In genomic region chr3:167700926-167701325, GRCh38 we compare ENCODE assay signal across 30 cellular contexts. TPM values are rescaled to one million over a fixed set of nuclear protein-coding genes. Genes with fewer than 3 reads are reported as not detected.
"Had no signal": no experiment of that assay in that cellular context is flagged by ENCODE, and none has a peak within 500 bp of the region (broad histone marks: within the 10 kb centered on the region; RNA-seq: fewer than 3 reads in every experiment).

No MANE protein-coding gene starts in this region.

- DNase-seq: activated CD4-positive, alpha-beta memory T cell treated with anti-CD3 and anti-CD28 coated beads for 36 hours; activated CD4-positive, alpha-beta T cell treated with anti-CD3 and anti-CD28 coated beads for 36 hours; activated CD4-positive, alpha-beta T cell treated with anti-CD3 and anti-CD28 coated beads, Interleukin-2, amount 10 ng/mL, durations not matched to agents 24 days and 14 days; activated CD4-positive, CD25-positive, alpha-beta regulatory T cell; activated CD4-positive, CD25-positive, alpha-beta regulatory T cell treated with anti-CD3 and anti-CD28 coated beads, Interleukin-2, amount 50 U/mL, for 72 hours; activated CD8-positive, alpha-beta memory T cell treated with anti-CD3 and anti-CD28 coated beads, Interleukin-2, amount 10 ng/mL, durations not matched to agents 7 days and 5 days; activated CD8-positive, alpha-beta memory T cell treated with anti-CD3 and anti-CD28 coated beads, Interleukin-2, amount 50 U/mL, for 4 hours; activated CD8-positive, alpha-beta T cell treated with anti-CD3 and anti-CD28 coated beads, Interleukin-2, amount 10 ng/mL, durations not matched to agents 7 days and 5 days; activated gamma-delta T cell; activated naive CD4-positive, alpha-beta T cell; activated naive CD4-positive, alpha-beta T cell treated with anti-CD3 and anti-CD28 coated beads, Interleukin-2, amount 10 ng/mL, durations not matched to agents 7 days and 5 days; activated T-cell treated with anti-CD3 and anti-CD28 coated beads, Interleukin-2, amount 50 U/mL, for 1 hour; amniotic stem cell; anterior cingulate cortex; brain microvascular endothelial cell; dorsolateral prefrontal cortex; effector memory CD4-positive, alpha-beta T cell; esophagus squamous epithelium; gastrocnemius medialis; glutamatergic neuron; heart left ventricle; T-helper 1 cell; T-helper 2 cell had no signal

- H3K9me3 ChIP-seq: esophagus squamous epithelium, gastrocnemius medialis, heart left ventricle had no signal

- H3K27me3 ChIP-seq: brain microvascular endothelial cell, dorsolateral prefrontal cortex, esophagus squamous epithelium, gastrocnemius medialis, heart left ventricle had no signal

- H3K27me3 Mint-ChIP-seq: activated CD4-positive, alpha-beta memory T cell treated with anti-CD3 and anti-CD28 coated beads for 36 hours; activated CD4-positive, alpha-beta T cell treated with anti-CD3 and anti-CD28 coated beads for 36 hours; activated CD4-positive, alpha-beta T cell treated with anti-CD3 and anti-CD28 coated beads, Interleukin-2, amount 10 ng/mL, durations not matched to agents 24 days and 14 days; activated CD8-positive, alpha-beta memory T cell treated with anti-CD3 and anti-CD28 coated beads, Interleukin-2, amount 10 ng/mL, durations not matched to agents 7 days and 5 days; activated naive CD4-positive, alpha-beta T cell treated with anti-CD3 and anti-CD28 coated beads, Interleukin-2, amount 10 ng/mL, durations not matched to agents 7 days and 5 days; activated naive CD8-positive, alpha-beta T cell; central memory CD8-positive, alpha-beta T cell; dendritic cell treated with granulocyte-macrophage colony-stimulating factor and Interleukin-4, amounts not matched to agents 40 ng/mL and 50 ng/mL, for 4 days had no signal

- H3K4me3 ChIP-seq: coronary artery, dorsolateral prefrontal cortex, esophagus squamous epithelium, gastrocnemius medialis, heart left ventricle had no signal

- H3K9me3 Mint-ChIP-seq: activated CD4-positive, alpha-beta memory T cell treated with anti-CD3 and anti-CD28 coated beads for 36 hours; activated CD4-positive, alpha-beta T cell treated with anti-CD3 and anti-CD28 coated beads, Interleukin-2, amount 10 ng/mL, durations not matched to agents 24 days and 14 days; activated naive CD4-positive, alpha-beta T cell treated with anti-CD3 and anti-CD28 coated beads, Interleukin-2, amount 10 ng/mL, durations not matched to agents 7 days and 5 days; central memory CD8-positive, alpha-beta T cell; dendritic cell treated with granulocyte-macrophage colony-stimulating factor and Interleukin-4, amounts not matched to agents 40 ng/mL and 50 ng/mL, for 4 days had no signal

- H3K4me1 ChIP-seq: esophagus squamous epithelium, gastrocnemius medialis had no signal

- ATAC-seq: activated CD4-positive, alpha-beta T cell treated with anti-CD3 and anti-CD28 coated beads for 36 hours; activated CD8-positive, alpha-beta memory T cell treated with anti-CD3 and anti-CD28 coated beads, Interleukin-2, amount 10 ng/mL, durations not matched to agents 7 days and 5 days; activated CD8-positive, alpha-beta T cell treated with anti-CD3 and anti-CD28 coated beads, Interleukin-2, amount 10 ng/mL, durations not matched to agents 7 days and 5 days; gastrocnemius medialis; heart left ventricle had no signal

- H3K27ac Mint-ChIP-seq: activated CD4-positive, alpha-beta memory T cell treated with anti-CD3 and anti-CD28 coated beads for 36 hours; activated CD4-positive, alpha-beta T cell treated with anti-CD3 and anti-CD28 coated beads for 36 hours; activated CD4-positive, alpha-beta T cell treated with anti-CD3 and anti-CD28 coated beads, Interleukin-2, amount 10 ng/mL, durations not matched to agents 24 days and 14 days; activated CD8-positive, alpha-beta memory T cell treated with anti-CD3 and anti-CD28 coated beads, Interleukin-2, amount 10 ng/mL, durations not matched to agents 7 days and 5 days; activated CD8-positive, alpha-beta T cell treated with anti-CD3 and anti-CD28 coated beads, Interleukin-2, amount 10 ng/mL, durations not matched to agents 7 days and 5 days; activated naive CD4-positive, alpha-beta T cell treated with anti-CD3 and anti-CD28 coated beads, Interleukin-2, amount 10 ng/mL, durations not matched to agents 7 days and 5 days; dendritic cell treated with granulocyte-macrophage colony-stimulating factor and Interleukin-4, amounts not matched to agents 40 ng/mL and 50 ng/mL, for 4 days had no signal

- H3K36me3 ChIP-seq: brain microvascular endothelial cell had no signal

- H3K4me3 Mint-ChIP-seq: activated CD4-positive, alpha-beta memory T cell treated with anti-CD3 and anti-CD28 coated beads for 36 hours; activated CD4-positive, alpha-beta T cell treated with anti-CD3 and anti-CD28 coated beads for 36 hours; activated CD4-positive, alpha-beta T cell treated with anti-CD3 and anti-CD28 coated beads, Interleukin-2, amount 10 ng/mL, durations not matched to agents 24 days and 14 days; activated CD8-positive, alpha-beta memory T cell treated with anti-CD3 and anti-CD28 coated beads, Interleukin-2, amount 10 ng/mL, durations not matched to agents 7 days and 5 days; activated CD8-positive, alpha-beta T cell treated with anti-CD3 and anti-CD28 coated beads, Interleukin-2, amount 10 ng/mL, durations not matched to agents 7 days and 5 days; activated naive CD4-positive, alpha-beta T cell treated with anti-CD3 and anti-CD28 coated beads, Interleukin-2, amount 10 ng/mL, durations not matched to agents 7 days and 5 days; activated naive CD8-positive, alpha-beta T cell; central memory CD8-positive, alpha-beta T cell; dendritic cell treated with granulocyte-macrophage colony-stimulating factor and Interleukin-4, amounts not matched to agents 40 ng/mL and 50 ng/mL, for 4 days had no signal

- H3K27ac ChIP-seq: brain microvascular endothelial cell, coronary artery, dorsolateral prefrontal cortex, epithelial cell of prostate, esophagus squamous epithelium, gastrocnemius medialis, heart left ventricle had no signal

- H3K4me1 Mint-ChIP-seq: activated naive CD4-positive, alpha-beta T cell treated with anti-CD3 and anti-CD28 coated beads, Interleukin-2, amount 10 ng/mL, durations not matched to agents 7 days and 5 days had no signal

RNA-seq across cellular contexts. Expression of gene WDR49, which starts 47.2 kb away (rescaled TPM):
- total RNA-seq: activated CD4-positive, alpha-beta memory T cell treated with anti-CD3 and anti-CD28 coated beads for 36 hours; activated CD4-positive, alpha-beta T cell treated with anti-CD3 and anti-CD28 coated beads for 36 hours; activated CD8-positive, alpha-beta memory T cell treated with anti-CD3 and anti-CD28 coated beads for 36 hours; activated CD8-positive, alpha-beta memory T cell treated with anti-CD3 and anti-CD28 coated beads, Interleukin-2, amount 10 ng/mL, durations not matched to agents 7 days and 5 days; activated CD8-positive, alpha-beta T cell treated with anti-CD3 and anti-CD28 coated beads, Interleukin-2, amount 10 ng/mL, durations not matched to agents 7 days and 5 days had no signal
- polyA plus RNA-seq: fibroblast of lung had no signal
